ENCODE assay signal across 7 cellular contexts in the genomic region with DNA sequence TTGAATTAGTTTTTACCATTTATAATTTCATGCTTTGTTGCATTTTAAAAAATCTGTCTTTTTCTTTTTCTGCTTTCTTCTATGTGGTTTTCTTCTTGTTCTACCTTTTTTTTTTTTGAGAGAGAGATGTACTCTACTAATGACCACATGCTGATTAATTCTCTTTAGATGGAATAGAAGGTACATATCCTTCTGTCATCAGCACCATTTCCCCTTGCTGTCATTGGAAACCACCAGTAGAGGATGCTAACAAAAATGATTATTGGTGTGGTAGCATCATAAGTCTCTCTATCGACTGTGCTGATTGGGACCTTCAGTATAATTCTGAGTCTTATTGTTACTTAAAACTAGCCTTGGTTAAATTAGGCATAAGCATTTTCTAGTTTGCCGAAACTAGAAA. TPM values are rescaled to one million over a fixed set of nuclear protein-coding genes. Genes with fewer than 3 reads are reported as not detected.
A peak's percentile ranks its signal among the peaks of the same experiment; 100 is the strongest.
DNase-seq lines count a peak whose midpoint lies in the region; ATAC-seq, FAIRE-seq and TF ChIP-seq lines count a peak whose summit lies in the region.

No MANE protein-coding gene starts in this region.

- no peaks in the 10 kb centered on the region for H3K27me3 Mint-ChIP-seq in activated CD8-positive, alpha-beta T cell treated with anti-CD3 and anti-CD28 coated beads, Interleukin-2, amount 10 ng/mL, durations not matched to agents 7 days and 5 days (ENCODE audit: low read depth)
- H3K27me3 Mint-ChIP-seq in naive thymus-derived CD4-positive, alpha-beta T cell = peaks cover 0 to 3% (median 0%) of the 10 kb centered on the region in 5 donors

- no peak for DNase-seq in D721Med (ENCODE audit: insufficient read length, low spot score)
- peak; percentile 4 for DNase-seq in H4 (ENCODE audit: low spot score)
- DNase-seq in activated CD8-positive, alpha-beta T cell treated with anti-CD3 and anti-CD28 coated beads, Interleukin-2, amount 10 ng/mL, durations not matched to agents 7 days and 5 days = no peak
- peak in 5 of 9 donors; percentile 8 to 43 (median 39) for DNase-seq in naive thymus-derived CD4-positive, alpha-beta T cell
- DNase-seq in aorta = no peak
- no peak for DNase-seq in testis

- H3K4me1 ChIP-seq in naive thymus-derived CD4-positive, alpha-beta T cell (ENCODE audit: control insufficient read depth in 2 of 2, insufficient read depth in 2 of 2, low read length in 2 of 2) = peaks cover 11 to 26% of the 10 kb centered on the region in 2 donors
- H3K4me1 ChIP-seq in aorta (ENCODE audit: control insufficient read depth in 1 of 2, insufficient read depth in 2 of 2, low read length in 2 of 2) (peaks cover 0 to 2% of the 10 kb centered on the region in 2 donors), testis (no peaks in the 10 kb centered on the region)

- WGBS in aorta, 2 donors = 67 to 68% methylated on average over 2 of the region's 2 CpGs
- WGBS in testis, 2 donors = 39 to 72% methylated on average over 2 of the region's 2 CpGs

- CTCF ChIA-PET in activated CD8-positive, alpha-beta T cell treated with anti-CD3 and anti-CD28 coated beads, Interleukin-2, amount 10 ng/mL, durations not matched to agents 7 days and 5 days (lab: Charles Lee) = no interaction called here
- CTCF ChIA-PET in naive thymus-derived CD4-positive, alpha-beta T cell (lab: Charles Lee) = no interaction called here

- H3K27me3 ChIP-seq in naive thymus-derived CD4-positive, alpha-beta T cell (ENCODE audit: control insufficient read depth in 2 of 2, insufficient read depth in 2 of 2, low read length in 2 of 2) = no peaks in the 10 kb centered on the region
- no peaks in the 10 kb centered on the region for H3K27me3 ChIP-seq in aorta (ENCODE audit: control insufficient read depth in 1 of 2, insufficient read depth in 2 of 2, low read length in 1 of 2)
- no peaks in the 10 kb centered on the region for H3K27me3 ChIP-seq in testis

- peaks cover 0 to 20% (median 0%) of the 10 kb centered on the region in 3 experiments for H3K36me3 ChIP-seq in naive thymus-derived CD4-positive, alpha-beta T cell (ENCODE audit: control insufficient read depth in 2 of 3, insufficient read depth in 3 of 3, low read length in 3 of 3)
- H3K36me3 ChIP-seq in aorta (ENCODE audit: control insufficient read depth in 1 of 2, insufficient read depth in 2 of 2, low read length in 1 of 2) (no peaks in the 10 kb centered on the region), testis (ENCODE audit: low read depth, missing control alignments) (no peaks in the 10 kb centered on the region)

- TF ChIP-seq POLR2A in testis (IDR thresholded peaks at IDR 0.05) = no peak

- H3K4me3 Mint-ChIP-seq in activated CD8-positive, alpha-beta T cell treated with anti-CD3 and anti-CD28 coated beads, Interleukin-2, amount 10 ng/mL, durations not matched to agents 7 days and 5 days = peak overlapping the region; percentile 55
- H3K4me3 Mint-ChIP-seq in naive thymus-derived CD4-positive, alpha-beta T cell = peak overlapping the region; percentile 27 to 93 (median 78)

- peak; percentile 44 for FAIRE-seq in D721Med (lab: Jason Lieb, UNC)

- TF ChIP-seq CTCF in D721Med (IDR thresholded peaks at IDR 0.05; ENCODE audit: insufficient read depth, missing control alignments) (peak; percentile 52), testis (IDR thresholded peaks at IDR 0.05) (peak in 1 of 3 experiments; percentile 13)

- no peaks in the 10 kb centered on the region for H3K9me3 Mint-ChIP-seq in activated CD8-positive, alpha-beta T cell treated with anti-CD3 and anti-CD28 coated beads, Interleukin-2, amount 10 ng/mL, durations not matched to agents 7 days and 5 days (ENCODE audit: insufficient read depth)
- peaks cover 0 to 2% (median 0%) of the 10 kb centered on the region in 11 donors for H3K9me3 Mint-ChIP-seq in naive thymus-derived CD4-positive, alpha-beta T cell

- H3K9me3 ChIP-seq in naive thymus-derived CD4-positive, alpha-beta T cell (ENCODE audit: control insufficient read depth in 2 of 3, low read length in 3 of 3) = no peaks in the 10 kb centered on the region
- H3K9me3 ChIP-seq in aorta (ENCODE audit: control insufficient read depth, low read length) = no peaks in the 10 kb centered on the region
- H3K9me3 ChIP-seq in testis = no peaks in the 10 kb centered on the region

- no peak overlapping the region for H3K4me3 ChIP-seq in naive thymus-derived CD4-positive, alpha-beta T cell (ENCODE audit: low read length)
- H3K4me3 ChIP-seq in aorta (ENCODE audit: low read length in 2 of 2) = no peak overlapping the region
- no peak overlapping the region for H3K4me3 ChIP-seq in testis

- peak overlapping the region; percentile 45 for H3K27ac Mint-ChIP-seq in activated CD8-positive, alpha-beta T cell treated with anti-CD3 and anti-CD28 coated beads, Interleukin-2, amount 10 ng/mL, durations not matched to agents 7 days and 5 days
- H3K27ac Mint-ChIP-seq in naive thymus-derived CD4-positive, alpha-beta T cell = peak overlapping the region; percentile 47 to 99 (median 93)

- no peak for ATAC-seq in activated CD8-positive, alpha-beta T cell treated with anti-CD3 and anti-CD28 coated beads, Interleukin-2, amount 10 ng/mL, durations not matched to agents 7 days and 5 days
- no peak for ATAC-seq in naive thymus-derived CD4-positive, alpha-beta T cell
- no peak for ATAC-seq in aorta (ENCODE audit: low FRiP score)
- no peak for ATAC-seq in GM18520 (IDR thresholded peaks at IDR 0.05; ENCODE audit: unreplicated experiment)

- H3K27ac ChIP-seq in naive thymus-derived CD4-positive, alpha-beta T cell (ENCODE audit: low read depth, low read length) = peak overlapping the region; percentile 99
- H3K27ac ChIP-seq in aorta (ENCODE audit: low read depth in 1 of 2, low read length in 2 of 2) (no peak overlapping the region), testis (no peak overlapping the region)

- intact Hi-C loops in naive thymus-derived CD4-positive, alpha-beta T cell (cut with micrococcal nuclease) = loop anchor here (1.0 to 10.0 kb wide), 8 partner anchors 20 to 732 kb away; a partner anchor contains a TSS
- intact Hi-C loops in aorta (cut with DNase I) (loop anchor here (10.0 kb wide), 4 partner anchors 72 to 482 kb away; no protein-coding TSS in a partner anchor), testis (cut with DNase I; ENCODE audit: low total_unique reads) (no loop called here)

- peaks cover 6% of the 10 kb centered on the region for H3K36me3 Mint-ChIP-seq in activated CD8-positive, alpha-beta T cell treated with anti-CD3 and anti-CD28 coated beads, Interleukin-2, amount 10 ng/mL, durations not matched to agents 7 days and 5 days (ENCODE audit: low read depth)
- peaks cover 0 to 6% (median 0%) of the 10 kb centered on the region in 5 donors for H3K36me3 Mint-ChIP-seq in naive thymus-derived CD4-positive, alpha-beta T cell

- peaks cover 32% of the 10 kb centered on the region for H3K4me1 Mint-ChIP-seq in activated CD8-positive, alpha-beta T cell treated with anti-CD3 and anti-CD28 coated beads, Interleukin-2, amount 10 ng/mL, durations not matched to agents 7 days and 5 days (ENCODE audit: low read depth)
- peaks cover 20 to 73% (median 65%) of the 10 kb centered on the region in 7 donors for H3K4me1 Mint-ChIP-seq in naive thymus-derived CD4-positive, alpha-beta T cell

- POLR2A ChIA-PET in activated CD8-positive, alpha-beta T cell treated with anti-CD3 and anti-CD28 coated beads, Interleukin-2, amount 10 ng/mL, durations not matched to agents 7 days and 5 days (lab: Charles Lee) = no interaction called here
- POLR2A ChIA-PET in naive thymus-derived CD4-positive, alpha-beta T cell (lab: Charles Lee) = no interaction called here

RNA-seq across cellular contexts. Expression of a gene that starts 3.6 kb away (rescaled TPM):
- total RNA-seq in H4 (2014; rRNA removed; shearing (Covaris generic)) = 10.6 and 12.2 TPM in 2 replicates
- total RNA-seq in activated CD8-positive, alpha-beta T cell treated with anti-CD3 and anti-CD28 coated beads, Interleukin-2, amount 10 ng/mL, durations not matched to agents 7 days and 5 days = 10 to 100 TPM; 38.3 to 39.3 TPM
- total RNA-seq in naive thymus-derived CD4-positive, alpha-beta T cell = 100 to 1,000 TPM in 1 of 5 experiments, 10 to 100 TPM in 4; 65.5 to 126 (median 80.9) TPM
- 10 to 100 TPM; 37.4 to 47.9 TPM for polyA plus RNA-seq in naive thymus-derived CD4-positive, alpha-beta T cell
- 100 to 1,000 TPM; 187 to 214 TPM for total RNA-seq in aorta
- 100 to 1,000 TPM in 1 of 2 donors, 10 to 100 TPM in 1; 36.8 to 119 TPM for polyA plus RNA-seq in aorta
- total RNA-seq in testis = 10 to 100 TPM; 26.3 to 35.9 TPM
- polyA plus RNA-seq in testis (ENCODE audit: insufficient read depth, low read depth, low replicate concordance) = 22.2 TPM

Comparison
In these comparisons a context has a peak if more than half of its experiments do, and no peak if none do; other contexts are left out.
1. DNase-seq: peak in H4 (single experiment) and naive thymus-derived CD4-positive, alpha-beta T cell (5 of 9); none in D721Med (single experiment), activated CD8-positive, alpha-beta T cell treated with anti-CD3 and anti-CD28 coated beads, Interleukin-2, amount 10 ng/mL, durations not matched to agents 7 days and 5 days (single experiment), aorta (0 of 2) and testis (single experiment).